Comparison of ENCODE assay signal across 8 cellular contexts in genomic region chr1:230700132-230700531, GRCh38. TPM values are rescaled to one million over a fixed set of nuclear protein-coding genes. Genes with fewer than 3 reads are reported as not detected.
"Had no signal": no experiment of that assay in that cellular context is flagged by ENCODE, and none has a peak within 500 bp of the region (broad histone marks: within the 10 kb centered on the region; RNA-seq: fewer than 3 reads in every experiment).

No MANE protein-coding gene starts in this region.

- H3K4me3 Mint-ChIP-seq: IgD-negative memory B cell had no signal

- DNase-seq: IMR-90, KBM-7, KG1 had no signal

- ATAC-seq: K562 had no signal

- H3K27me3 Mint-ChIP-seq: IgD-negative memory B cell had no signal

- H3K4me1 Mint-ChIP-seq: IgD-negative memory B cell had no signal

- H3K27ac Mint-ChIP-seq: IgD-negative memory B cell had no signal

- FAIRE-seq: HTR-8/SVneo, K562 had no signal

- H3K36me3 Mint-ChIP-seq: IgD-negative memory B cell had no signal

- H3K27ac ChIP-seq: HL-60 had no signal

- H3K4me3 ChIP-seq: K562 had no signal

RNA-seq across cellular contexts. Expression of gene AGT, which starts 13.8 kb away (rescaled TPM):
- polyA plus RNA-seq: IgD-negative memory B cell, K562 had no signal

RNA-seq across cellular contexts. Expression of gene CAPN9, which starts 47.1 kb away (rescaled TPM):
- total RNA-seq: HT1080, IMR-90, K562 had no signal
- polyA plus RNA-seq: IgD-negative memory B cell, IMR-90, K562 had no signal
